ENCODE assay signal across 9 cellular contexts in the genomic region with DNA sequence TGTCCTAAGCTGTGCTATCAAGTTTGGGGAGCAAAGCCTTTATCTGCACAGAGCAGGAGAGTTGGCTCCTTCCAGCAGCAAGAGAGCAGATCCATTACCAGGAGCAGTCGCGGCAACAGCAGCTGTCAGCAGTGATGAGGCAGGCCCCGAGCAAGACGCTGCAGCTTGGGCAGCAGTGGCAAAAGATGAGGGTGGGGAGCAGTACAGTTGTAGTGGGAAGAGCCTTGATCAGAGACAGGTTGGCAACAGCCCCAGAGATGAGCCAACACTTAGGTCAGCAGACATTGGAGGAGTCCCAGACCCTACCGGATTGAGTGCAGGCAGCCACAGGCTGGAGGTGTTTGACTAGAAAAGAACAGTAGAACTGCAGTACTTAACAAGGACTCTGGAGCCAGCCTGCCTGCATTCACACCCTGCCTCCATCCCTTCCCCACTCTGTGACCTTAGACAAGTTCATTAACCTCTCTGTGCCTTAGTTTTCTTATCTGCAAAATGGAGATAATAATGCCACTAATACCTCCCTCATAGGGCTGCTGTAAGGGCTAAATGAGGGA.
DNase-seq lines count a peak whose midpoint lies in the region; ATAC-seq, FAIRE-seq and TF ChIP-seq lines count a peak whose summit lies in the region.
"Had no signal": no experiment of that assay in that cellular context is flagged by ENCODE, and none has a peak within 500 bp of the region (broad histone marks: within the 10 kb centered on the region; RNA-seq: fewer than 3 reads in every experiment).

No MANE protein-coding gene starts in this region.

- no peak overlapping the region for H3K4me3 Mint-ChIP-seq in astrocyte (ENCODE audit: unreplicated experiment)
- H3K4me3 Mint-ChIP-seq in activated T-cell treated with anti-CD3 and anti-CD28 coated beads, Interleukin-2, amount 50 U/mL, for 24 hours: no peak overlapping the region
- H3K4me3 Mint-ChIP-seq: activated CD4-positive, alpha-beta T cell treated with anti-CD3 and anti-CD28 coated beads, Interleukin-2, amount 10 ng/mL, durations not matched to agents 24 days and 14 days had no signal

- H3K9me3 Mint-ChIP-seq in astrocyte (ENCODE audit: unreplicated experiment): peaks cover 10% of the 10 kb centered on the region
- no peaks in the 10 kb centered on the region for H3K9me3 Mint-ChIP-seq in activated T-cell treated with anti-CD3 and anti-CD28 coated beads, Interleukin-2, amount 50 U/mL, for 24 hours
- H3K9me3 Mint-ChIP-seq: activated CD4-positive, alpha-beta T cell treated with anti-CD3 and anti-CD28 coated beads, Interleukin-2, amount 10 ng/mL, durations not matched to agents 24 days and 14 days had no signal

- peak overlapping the region; percentile 62 for H2AFZ ChIP-seq in astrocyte (ENCODE audit: low read depth, low read length)

- H3K27ac ChIP-seq in astrocyte (ENCODE audit: low read depth, low read length) (no peak overlapping the region), right atrium auricular region (peak overlapping the region; percentile 49 to 96)

- H3K4me1 ChIP-seq in astrocyte (ENCODE audit: insufficient read depth, low read length) (peaks cover 30% of the 10 kb centered on the region), right atrium auricular region (peaks cover 0 to 26% of the 10 kb centered on the region in 2 donors)

- H3K27me3 ChIP-seq in astrocyte (ENCODE audit: insufficient read depth, low read length): no peaks in the 10 kb centered on the region
- no peaks in the 10 kb centered on the region for H3K27me3 ChIP-seq in right atrium auricular region

- peak overlapping the region; percentile 22 for H3K9ac ChIP-seq in astrocyte (ENCODE audit: low read length)

- no peaks in the 10 kb centered on the region for H4K20me1 ChIP-seq in astrocyte (ENCODE audit: insufficient read depth, low read length)

- TF ChIP-seq CTCF in HFF-Myc (IDR thresholded peaks at IDR 0.05; ENCODE audit: low read depth, low read length, missing control alignments): no peak
- TF ChIP-seq CTCF in astrocyte (IDR thresholded peaks at IDR 0.05; ENCODE audit: insufficient read depth, low read depth, low read length): no peak
- TF ChIP-seq CTCF in right atrium auricular region (IDR thresholded peaks at IDR 0.05): no peak

- H3K27ac Mint-ChIP-seq in astrocyte (ENCODE audit: unreplicated experiment): no peak overlapping the region
- H3K27ac Mint-ChIP-seq in activated T-cell treated with anti-CD3 and anti-CD28 coated beads, Interleukin-2, amount 50 U/mL, for 24 hours: no peak overlapping the region
- H3K27ac Mint-ChIP-seq: activated CD4-positive, alpha-beta T cell treated with anti-CD3 and anti-CD28 coated beads, Interleukin-2, amount 10 ng/mL, durations not matched to agents 24 days and 14 days had no signal

- H3K4me1 Mint-ChIP-seq in astrocyte (ENCODE audit: low read depth, unreplicated experiment): peaks cover 21% of the 10 kb centered on the region
- H3K4me1 Mint-ChIP-seq in activated T-cell treated with anti-CD3 and anti-CD28 coated beads, Interleukin-2, amount 50 U/mL, for 24 hours (ENCODE audit: low read depth): peaks cover 24% of the 10 kb centered on the region

- ATAC-seq in HG03039 (IDR thresholded peaks at IDR 0.05; ENCODE audit: unreplicated experiment): no peak

- H3K9me3 ChIP-seq in astrocyte (ENCODE audit: insufficient read depth, low read depth, low read length): peaks cover 4% of the 10 kb centered on the region
- peaks cover 0 to 9% of the 10 kb centered on the region in 2 donors for H3K9me3 ChIP-seq in right atrium auricular region

- H3K36me3 ChIP-seq in astrocyte (ENCODE audit: insufficient read depth, low read length): no peaks in the 10 kb centered on the region
- H3K36me3 ChIP-seq in right atrium auricular region: no peaks in the 10 kb centered on the region

- H3K36me3 Mint-ChIP-seq in astrocyte (ENCODE audit: low read depth, unreplicated experiment): no peaks in the 10 kb centered on the region
- no peaks in the 10 kb centered on the region for H3K36me3 Mint-ChIP-seq in activated T-cell treated with anti-CD3 and anti-CD28 coated beads, Interleukin-2, amount 50 U/mL, for 24 hours (ENCODE audit: low read depth)

- peak; percentile 52 for FAIRE-seq in astrocyte (lab: Jason Lieb, UNC)
- FAIRE-seq: small intestine had no signal

- H3K4me3 ChIP-seq in HFF-Myc (replicated peaks; ENCODE audit: low read depth, low read length): no peak overlapping the region
- H3K4me3 ChIP-seq in astrocyte (ENCODE audit: insufficient read depth, low read depth, low read length): no peak overlapping the region
- no peak overlapping the region for H3K4me3 ChIP-seq in right atrium auricular region

- H3K4me2 ChIP-seq in astrocyte (ENCODE audit: low read length): peak overlapping the region; percentile 72

- DNase-seq in HFF-Myc (ENCODE audit: extremely low read depth, low read depth) (peak; percentile 69), astrocyte (ENCODE audit: low read depth) (peak; percentile 89), right atrium auricular region (ENCODE audit: low spot score) (peak; percentile 74), stromal cell of bone marrow (ENCODE audit: low read depth) (peak; percentile 94)
- no peak for DNase-seq in activated T-cell treated with anti-CD3 and anti-CD28 coated beads, Interleukin-2, amount 50 U/mL, for 48 hours
- DNase-seq in activated T-cell treated with anti-CD3 and anti-CD28 coated beads, Interleukin-2, amount 50 U/mL, for 24 hours: no peak
- DNase-seq: activated CD4-positive, alpha-beta T cell treated with anti-CD3 and anti-CD28 coated beads, Interleukin-2, amount 10 ng/mL, durations not matched to agents 24 days and 14 days; small intestine had no signal

- H3K79me2 ChIP-seq in astrocyte (ENCODE audit: insufficient read depth, low read length): no peaks in the 10 kb centered on the region

- H3K27me3 Mint-ChIP-seq in astrocyte (ENCODE audit: low read depth, unreplicated experiment): no peaks in the 10 kb centered on the region
- H3K27me3 Mint-ChIP-seq in activated T-cell treated with anti-CD3 and anti-CD28 coated beads, Interleukin-2, amount 50 U/mL, for 24 hours: no peaks in the 10 kb centered on the region

Comparison
In these comparisons a context has a peak if more than half of its experiments do, and no peak if none do; other contexts are left out.
1. DNase-seq: peak in HFF-Myc (single experiment), astrocyte (single experiment), right atrium auricular region (single experiment) and stromal cell of bone marrow (single experiment); none in activated T-cell treated with anti-CD3 and anti-CD28 coated beads, Interleukin-2, amount 50 U/mL, for 48 hours (0 of 2) and activated T-cell treated with anti-CD3 and anti-CD28 coated beads, Interleukin-2, amount 50 U/mL, for 24 hours (single experiment).